In the genomic region with DNA sequence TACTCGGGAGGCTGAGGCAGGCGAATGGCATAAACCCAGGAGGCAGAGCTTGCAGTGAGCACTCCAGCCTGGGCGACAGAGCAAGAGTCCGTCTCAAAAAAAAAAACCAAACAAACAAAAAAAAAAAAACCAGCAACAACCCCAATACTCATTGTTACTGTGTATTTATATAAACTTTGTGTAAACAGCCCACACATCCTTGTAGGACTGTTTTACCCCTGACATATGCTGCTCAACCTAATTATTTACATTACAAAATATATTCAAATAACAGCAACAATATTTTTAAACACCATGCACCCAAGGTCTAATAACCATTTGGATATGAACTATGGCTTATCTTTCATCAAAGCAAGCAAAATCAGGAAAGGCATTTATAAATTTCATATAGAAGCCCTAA, we compare ENCODE assay signal across 21 cellular contexts.
"Had no signal": no experiment of that assay in that cellular context is flagged by ENCODE, and none has a peak within 500 bp of the region (broad histone marks: within the 10 kb centered on the region; RNA-seq: fewer than 3 reads in every experiment).

No MANE protein-coding gene starts in this region.

- H3K4me1 Mint-ChIP-seq: endodermal cell; stimulated activated effector memory CD8-positive, alpha-beta T cell treated with anti-CD3 and anti-CD28 coated beads, Interleukin-12 subunit alpha, Interleukin-12 subunit beta, amount 100 ng/mL, for 72 hours had no signal

- H3K27me3 Mint-ChIP-seq: stimulated activated naive CD8-positive, alpha-beta T cell treated with anti-CD3 and anti-CD28 coated beads, Interleukin-15, amount 100 ng/mL, for 72 hours had no signal

- H3K4me3 ChIP-seq: esophagus squamous epithelium, gastrocnemius medialis, pancreas, psoas muscle, right atrium auricular region, skin epidermis, suprapubic skin, tibial nerve had no signal

- H3K36me3 ChIP-seq: esophagus squamous epithelium, gastrocnemius medialis, pancreas, right atrium auricular region, suprapubic skin, tibial nerve, WERI-Rb-1 had no signal

- H3K36me3 Mint-ChIP-seq: stimulated activated effector memory CD8-positive, alpha-beta T cell treated with anti-CD3 and anti-CD28 coated beads, Interleukin-12 subunit alpha, Interleukin-12 subunit beta, amount 100 ng/mL, for 72 hours had no signal

- DNase-seq: activated CD4-positive, CD25-positive, alpha-beta regulatory T cell treated with anti-CD3 and anti-CD28 coated beads, Interleukin-2, amount 50 U/mL, for 72 hours; activated CD8-positive, alpha-beta memory T cell treated with anti-CD3 and anti-CD28 coated beads, Interleukin-2, amount 50 U/mL, for 48 hours; activated gamma-delta T cell; activated naive CD4-positive, alpha-beta T cell treated with anti-CD3 and anti-CD28 coated beads, Interleukin-2, amount 50 U/mL, for 16 hours; cortex of kidney; endodermal cell; esophagus squamous epithelium; gastrocnemius medialis; hypothalamus; left ventricle myocardium superior; nephron progenitor cell; pancreas; psoas muscle; stimulated activated CD4-positive, alpha-beta T cell treated with anti-CD3 and anti-CD28 coated beads, Interleukin-2, amount 100 ng/mL, for 24 hours; WERI-Rb-1 had no signal

- H3K4me3 Mint-ChIP-seq: endodermal cell; nephron progenitor cell; stimulated activated effector memory CD8-positive, alpha-beta T cell treated with anti-CD3 and anti-CD28 coated beads, Interleukin-12 subunit alpha, Interleukin-12 subunit beta, amount 100 ng/mL, for 72 hours had no signal

- H3K27me3 ChIP-seq: esophagus squamous epithelium, gastrocnemius medialis, pancreas, right atrium auricular region, suprapubic skin had no signal

- H3K9me3 ChIP-seq: esophagus squamous epithelium, gastrocnemius medialis, pancreas, psoas muscle, right atrium auricular region, suprapubic skin, tibial nerve had no signal

- H3K27ac Mint-ChIP-seq: endodermal cell; nephron progenitor cell; stimulated activated effector memory CD8-positive, alpha-beta T cell treated with anti-CD3 and anti-CD28 coated beads, Interleukin-12 subunit alpha, Interleukin-12 subunit beta, amount 100 ng/mL, for 72 hours had no signal

- H3K27ac ChIP-seq: esophagus squamous epithelium, gastrocnemius medialis, pancreas, psoas muscle, right atrium auricular region, suprapubic skin, WERI-Rb-1 had no signal

- ATAC-seq: gastrocnemius medialis had no signal
